Comparison of ENCODE assay signal across 1 cellular context in genomic region chr1:8370928-8371327, GRCh38.
TF ChIP-seq lines count a peak whose summit lies in the region.

No MANE protein-coding gene starts in this region.

TF ChIP-seq in GM23338, 12 proteins besides CTCF, POLR2A, EP300 and RAD21 (continued from another document):
- TF ChIP-seq, protein P1, sequence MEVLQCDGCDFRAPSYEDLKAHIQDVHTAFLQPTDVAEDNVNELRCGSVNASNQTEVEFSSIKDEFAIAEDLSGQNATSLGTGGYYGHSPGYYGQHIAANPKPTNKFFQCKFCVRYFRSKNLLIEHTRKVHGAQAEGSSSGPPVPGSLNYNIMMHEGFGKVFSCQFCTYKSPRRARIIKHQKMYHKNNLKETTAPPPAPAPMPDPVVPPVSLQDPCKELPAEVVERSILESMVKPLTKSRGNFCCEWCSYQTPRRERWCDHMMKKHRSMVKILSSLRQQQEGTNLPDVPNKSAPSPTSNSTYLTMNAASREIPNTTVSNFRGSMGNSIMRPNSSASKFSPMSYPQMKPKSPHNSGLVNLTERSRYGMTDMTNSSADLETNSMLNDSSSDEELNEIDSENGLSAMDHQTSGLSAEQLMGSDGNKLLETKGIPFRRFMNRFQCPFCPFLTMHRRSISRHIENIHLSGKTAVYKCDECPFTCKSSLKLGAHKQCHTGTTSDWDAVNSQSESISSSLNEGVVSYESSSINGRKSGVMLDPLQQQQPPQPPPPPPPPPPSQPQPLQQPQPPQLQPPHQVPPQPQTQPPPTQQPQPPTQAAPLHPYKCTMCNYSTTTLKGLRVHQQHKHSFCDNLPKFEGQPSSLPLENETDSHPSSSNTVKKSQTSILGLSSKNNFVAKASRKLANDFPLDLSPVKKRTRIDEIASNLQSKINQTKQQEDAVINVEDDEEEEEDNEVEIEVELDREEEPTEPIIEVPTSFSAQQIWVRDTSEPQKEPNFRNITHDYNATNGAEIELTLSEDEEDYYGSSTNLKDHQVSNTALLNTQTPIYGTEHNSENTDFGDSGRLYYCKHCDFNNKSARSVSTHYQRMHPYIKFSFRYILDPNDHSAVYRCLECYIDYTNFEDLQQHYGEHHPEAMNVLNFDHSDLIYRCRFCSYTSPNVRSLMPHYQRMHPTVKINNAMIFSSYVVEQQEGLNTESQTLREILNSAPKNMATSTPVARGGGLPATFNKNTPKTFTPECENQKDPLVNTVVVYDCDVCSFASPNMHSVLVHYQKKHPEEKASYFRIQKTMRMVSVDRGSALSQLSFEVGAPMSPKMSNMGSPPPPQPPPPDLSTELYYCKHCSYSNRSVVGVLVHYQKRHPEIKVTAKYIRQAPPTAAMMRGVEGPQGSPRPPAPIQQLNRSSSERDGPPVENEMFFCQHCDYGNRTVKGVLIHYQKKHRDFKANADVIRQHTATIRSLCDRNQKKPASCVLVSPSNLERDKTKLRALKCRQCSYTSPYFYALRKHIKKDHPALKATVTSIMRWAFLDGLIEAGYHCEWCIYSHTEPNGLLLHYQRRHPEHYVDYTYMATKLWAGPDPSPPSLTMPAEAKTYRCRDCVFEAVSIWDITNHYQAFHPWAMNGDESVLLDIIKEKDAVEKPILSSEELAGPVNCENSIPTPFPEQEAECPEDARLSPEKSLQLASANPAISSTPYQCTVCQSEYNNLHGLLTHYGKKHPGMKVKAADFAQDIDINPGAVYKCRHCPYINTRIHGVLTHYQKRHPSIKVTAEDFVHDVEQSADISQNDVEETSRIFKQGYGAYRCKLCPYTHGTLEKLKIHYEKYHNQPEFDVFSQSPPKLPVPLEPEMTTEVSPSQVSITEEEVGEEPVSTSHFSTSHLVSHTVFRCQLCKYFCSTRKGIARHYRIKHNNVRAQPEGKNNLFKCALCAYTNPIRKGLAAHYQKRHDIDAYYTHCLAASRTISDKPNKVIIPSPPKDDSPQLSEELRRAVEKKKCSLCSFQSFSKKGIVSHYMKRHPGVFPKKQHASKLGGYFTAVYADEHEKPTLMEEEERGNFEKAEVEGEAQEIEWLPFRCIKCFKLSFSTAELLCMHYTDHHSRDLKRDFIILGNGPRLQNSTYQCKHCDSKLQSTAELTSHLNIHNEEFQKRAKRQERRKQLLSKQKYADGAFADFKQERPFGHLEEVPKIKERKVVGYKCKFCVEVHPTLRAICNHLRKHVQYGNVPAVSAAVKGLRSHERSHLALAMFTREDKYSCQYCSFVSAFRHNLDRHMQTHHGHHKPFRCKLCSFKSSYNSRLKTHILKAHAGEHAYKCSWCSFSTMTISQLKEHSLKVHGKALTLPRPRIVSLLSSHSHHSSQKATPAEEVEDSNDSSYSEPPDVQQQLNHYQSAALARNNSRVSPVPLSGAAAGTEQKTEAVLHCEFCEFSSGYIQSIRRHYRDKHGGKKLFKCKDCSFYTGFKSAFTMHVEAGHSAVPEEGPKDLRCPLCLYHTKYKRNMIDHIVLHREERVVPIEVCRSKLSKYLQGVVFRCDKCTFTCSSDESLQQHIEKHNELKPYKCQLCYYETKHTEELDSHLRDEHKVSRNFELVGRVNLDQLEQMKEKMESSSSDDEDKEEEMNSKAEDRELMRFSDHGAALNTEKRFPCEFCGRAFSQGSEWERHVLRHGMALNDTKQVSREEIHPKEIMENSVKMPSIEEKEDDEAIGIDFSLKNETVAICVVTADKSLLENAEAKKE (CRISPR knock-in tag; IDR thresholded peaks at IDR 0.05), result no peak
